In the genomic region with DNA sequence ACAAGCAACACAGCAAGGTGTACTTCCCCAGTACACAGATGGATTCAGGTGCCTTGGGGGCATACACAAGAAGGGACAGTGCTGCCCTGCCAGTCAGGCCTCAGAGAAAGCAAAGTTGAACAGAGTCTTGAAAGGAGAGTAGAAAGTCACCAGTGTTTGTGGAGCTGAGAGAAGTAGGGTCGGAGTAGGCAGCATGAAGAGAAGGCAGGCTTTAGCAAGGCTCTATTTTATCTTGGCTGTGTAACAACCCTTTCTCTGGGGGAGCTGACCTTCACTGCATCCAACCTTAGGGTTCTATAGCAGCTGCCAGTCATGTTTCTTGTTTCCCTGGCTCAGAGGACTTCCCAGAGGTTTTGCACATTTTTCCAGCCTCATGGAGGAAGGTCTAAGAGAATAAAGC, we compare ENCODE assay signal across 1 cellular context.
TF ChIP-seq lines count a peak whose summit lies in the region.

No MANE protein-coding gene starts in this region.

TF ChIP-seq in IMR-90, 13 proteins besides CTCF, POLR2A, EP300 and RAD21 (continued from another document):
- TF ChIP-seq, protein P1, sequence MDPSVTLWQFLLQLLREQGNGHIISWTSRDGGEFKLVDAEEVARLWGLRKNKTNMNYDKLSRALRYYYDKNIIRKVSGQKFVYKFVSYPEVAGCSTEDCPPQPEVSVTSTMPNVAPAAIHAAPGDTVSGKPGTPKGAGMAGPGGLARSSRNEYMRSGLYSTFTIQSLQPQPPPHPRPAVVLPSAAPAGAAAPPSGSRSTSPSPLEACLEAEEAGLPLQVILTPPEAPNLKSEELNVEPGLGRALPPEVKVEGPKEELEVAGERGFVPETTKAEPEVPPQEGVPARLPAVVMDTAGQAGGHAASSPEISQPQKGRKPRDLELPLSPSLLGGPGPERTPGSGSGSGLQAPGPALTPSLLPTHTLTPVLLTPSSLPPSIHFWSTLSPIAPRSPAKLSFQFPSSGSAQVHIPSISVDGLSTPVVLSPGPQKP (IDR thresholded peaks at IDR 0.05; ENCODE audit: borderline replicate concordance, low read depth, low read length) = no peak
- TF ChIP-seq CHD1 (IDR thresholded peaks at IDR 0.05; ENCODE audit: low read depth, low read length) (no peak), MXI1 (IDR thresholded peaks at IDR 0.05; ENCODE audit: borderline replicate concordance, low read depth, low read length) (no peak), RCOR1 (IDR thresholded peaks at IDR 0.05; ENCODE audit: insufficient replicate concordance, low read length) (no peak), FOS (IDR thresholded peaks at IDR 0.05; ENCODE audit: low read depth, low read length) (no peak), NFE2L2 (IDR thresholded peaks at IDR 0.05; ENCODE audit: low read depth, low read length) (no peak)
